29 cellular contexts compared by ENCODE assay signal in the genomic region with DNA sequence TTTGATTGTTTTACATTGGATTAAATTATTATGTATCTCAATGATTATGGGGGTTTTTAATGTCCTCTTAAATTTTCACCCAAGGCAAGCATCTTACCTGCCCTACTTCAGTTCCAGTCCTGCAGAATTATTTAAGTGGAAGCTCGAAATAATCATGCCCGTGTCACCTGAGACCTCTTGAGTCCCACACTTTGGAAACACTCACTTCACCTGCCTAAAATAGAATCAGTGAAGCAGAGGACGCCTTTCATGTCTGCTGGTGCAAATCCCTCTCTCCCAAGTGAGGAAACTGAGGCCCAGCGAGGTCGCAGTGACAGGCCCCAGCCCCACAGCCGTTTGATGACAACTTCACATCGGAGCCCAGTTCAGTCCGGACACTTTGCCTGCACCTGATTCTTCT.
"Had no signal": no experiment of that assay in that cellular context is flagged by ENCODE, and none has a peak within 500 bp of the region (broad histone marks: within the 10 kb centered on the region; RNA-seq: fewer than 3 reads in every experiment).

No MANE protein-coding gene starts in this region.

- H3K9me3 ChIP-seq: body of pancreas, mucosa of descending colon, sigmoid colon, stomach, tibial nerve had no signal

- H3K4me3 Mint-ChIP-seq: activated B cell treated with CpG ODN at 0.5 μM for 24 hours; activated CD4-positive, alpha-beta T cell treated with anti-CD3 and anti-CD28 coated beads for 36 hours; activated CD8-positive, alpha-beta memory T cell treated with anti-CD3 and anti-CD28 coated beads, Interleukin-2, amount 10 ng/mL, durations not matched to agents 7 days and 5 days; activated CD8-positive, alpha-beta T cell treated with anti-CD3 and anti-CD28 coated beads, Interleukin-2, amount 10 ng/mL, durations not matched to agents 7 days and 5 days; activated naive CD8-positive, alpha-beta T cell; immature natural killer cell; natural killer cell treated with Interleukin-12 subunit alpha and Interleukin-12 subunit beta and Interleukin-15 and Interleukin-18, amount 100 ng/mL, for 72 hours; stimulated activated naive B cell treated with anti-CD40 and anti-IgM and Interleukin-4, amounts not matched to agents 10 μg/mL and 1 μg/mL and 100 μg/mL, for 72 hours; T-helper 2 cell treated with Interferon-gamma antibody and Interleukin-4, amounts not matched to agents 5 μg/mL and 100 μg/mL, for 36 hours had no signal

- ATAC-seq: activated CD4-positive, alpha-beta T cell treated with anti-CD3 and anti-CD28 coated beads for 36 hours; activated CD8-positive, alpha-beta memory T cell treated with anti-CD3 and anti-CD28 coated beads, Interleukin-2, amount 10 ng/mL, durations not matched to agents 7 days and 5 days; activated CD8-positive, alpha-beta T cell treated with anti-CD3 and anti-CD28 coated beads, Interleukin-2, amount 10 ng/mL, durations not matched to agents 7 days and 5 days; body of pancreas; left lobe of liver; mucosa of descending colon; natural killer cell treated with Interleukin-12 subunit alpha and Interleukin-12 subunit beta and Interleukin-15 and Interleukin-18, amount 100 ng/mL, for 72 hours; stimulated activated naive B cell treated with anti-CD40 and anti-IgM and Interleukin-4, amounts not matched to agents 10 μg/mL and 1 μg/mL and 100 μg/mL, for 72 hours had no signal

- H3K4me1 ChIP-seq: body of pancreas, sigmoid colon, stomach had no signal

- H3K36me3 Mint-ChIP-seq: activated CD8-positive, alpha-beta memory T cell treated with anti-CD3 and anti-CD28 coated beads, Interleukin-2, amount 10 ng/mL, durations not matched to agents 7 days and 5 days; activated naive CD8-positive, alpha-beta T cell; immature natural killer cell; natural killer cell treated with Interleukin-12 subunit alpha and Interleukin-12 subunit beta and Interleukin-15 and Interleukin-18, amount 100 ng/mL, for 72 hours; stimulated activated naive B cell treated with anti-CD40 and anti-IgM and Interleukin-4, amounts not matched to agents 10 μg/mL and 1 μg/mL and 100 μg/mL, for 72 hours had no signal

- H3K4me3 ChIP-seq: body of pancreas, lung, mucosa of descending colon, sigmoid colon, smooth muscle cell, stomach, tibial nerve had no signal

- H3K4me1 Mint-ChIP-seq: activated B cell treated with CpG ODN at 0.5 μM for 24 hours; activated CD4-positive, alpha-beta T cell treated with anti-CD3 and anti-CD28 coated beads for 36 hours; activated CD8-positive, alpha-beta memory T cell treated with anti-CD3 and anti-CD28 coated beads, Interleukin-2, amount 10 ng/mL, durations not matched to agents 7 days and 5 days; immature natural killer cell; stimulated activated naive B cell treated with anti-CD40 and anti-IgM and Interleukin-4, amounts not matched to agents 10 μg/mL and 1 μg/mL and 100 μg/mL, for 72 hours had no signal

- H3K36me3 ChIP-seq: sigmoid colon, stomach, tibial nerve had no signal

- H3K27me3 ChIP-seq: body of pancreas had no signal

- DNase-seq: activated B cell treated with CpG ODN at 0.5 μM for 24 hours; activated CD4-positive, alpha-beta T cell treated with anti-CD3 and anti-CD28 coated beads for 36 hours; activated CD8-positive, alpha-beta memory T cell treated with anti-CD3 and anti-CD28 coated beads, Interleukin-2, amount 10 ng/mL, durations not matched to agents 7 days and 5 days; activated CD8-positive, alpha-beta T cell treated with anti-CD3 and anti-CD28 coated beads, Interleukin-2, amount 10 ng/mL, durations not matched to agents 7 days and 5 days; activated naive CD4-positive, alpha-beta T cell treated with Interleukin-2 at 50 U/mL for 16 hours; activated T-cell treated with anti-CD3 and anti-CD28 coated beads, Interleukin-2, amount 50 U/mL, for 48 hours; anterior cingulate cortex; body of pancreas; head of caudate nucleus; hypothalamus; immature natural killer cell; mesendoderm; mucosa of descending colon; sigmoid colon; stimulated activated CD4-positive, alpha-beta T cell treated with anti-CD3 and anti-CD28 coated beads, Interleukin-1b, Interleukin-23, amount 100 ng/mL, for 48 hours; stimulated activated CD4-positive, alpha-beta T cell treated with anti-CD3 and anti-CD28 coated beads, Interleukin-4, amount 100 ng/mL, for 4 hours; stimulated activated CD8-positive, alpha-beta memory T cell treated with anti-CD3 and anti-CD28 coated beads, Interleukin-4, amount 100 ng/mL, for 48 hours; stimulated activated naive B cell treated with anti-CD40 and anti-IgM and Interleukin-4, amounts not matched to agents 10 μg/mL and 1 μg/mL and 100 μg/mL, for 72 hours; stomach; T-helper 1 cell had no signal

- H3K27ac ChIP-seq: body of pancreas, sigmoid colon, stomach, tibial nerve had no signal

- H3K9me3 Mint-ChIP-seq: activated B cell treated with CpG ODN at 0.5 μM for 24 hours; activated T-helper 2 cell treated with anti-CD3 and anti-CD28 coated beads, Interferon-gamma antibody, Interleukin-2, Interleukin-4, amounts not matched to agents 10 μg/mL and 5 μg/mL and 100 μg/mL, durations not matched to agents 14 hours and 24 hours and 36 hours; natural killer cell treated with Interleukin-12 subunit alpha and Interleukin-12 subunit beta and Interleukin-15 and Interleukin-18, amount 100 ng/mL, for 72 hours; T-helper 2 cell treated with Interferon-gamma antibody and Interleukin-4, amounts not matched to agents 5 μg/mL and 100 μg/mL, for 36 hours had no signal

- H3K27ac Mint-ChIP-seq: activated B cell treated with CpG ODN at 0.5 μM for 24 hours; activated CD4-positive, alpha-beta T cell treated with anti-CD3 and anti-CD28 coated beads for 36 hours; activated CD8-positive, alpha-beta memory T cell treated with anti-CD3 and anti-CD28 coated beads, Interleukin-2, amount 10 ng/mL, durations not matched to agents 7 days and 5 days; activated CD8-positive, alpha-beta T cell treated with anti-CD3 and anti-CD28 coated beads, Interleukin-2, amount 10 ng/mL, durations not matched to agents 7 days and 5 days; activated naive CD8-positive, alpha-beta T cell; activated T-helper 2 cell treated with anti-CD3 and anti-CD28 coated beads, Interferon-gamma antibody, Interleukin-2, Interleukin-4, amounts not matched to agents 10 μg/mL and 5 μg/mL and 100 μg/mL, durations not matched to agents 14 hours and 24 hours and 36 hours; immature natural killer cell; natural killer cell treated with Interleukin-12 subunit alpha and Interleukin-12 subunit beta and Interleukin-15 and Interleukin-18, amount 100 ng/mL, for 72 hours; progenitor cell of endocrine pancreas; stimulated activated naive B cell treated with anti-CD40 and anti-IgM and Interleukin-4, amounts not matched to agents 10 μg/mL and 1 μg/mL and 100 μg/mL, for 72 hours; T-helper 2 cell treated with Interferon-gamma antibody and Interleukin-4, amounts not matched to agents 5 μg/mL and 100 μg/mL, for 36 hours had no signal
